1 cellular context compared by ENCODE assay signal in the genomic region with DNA sequence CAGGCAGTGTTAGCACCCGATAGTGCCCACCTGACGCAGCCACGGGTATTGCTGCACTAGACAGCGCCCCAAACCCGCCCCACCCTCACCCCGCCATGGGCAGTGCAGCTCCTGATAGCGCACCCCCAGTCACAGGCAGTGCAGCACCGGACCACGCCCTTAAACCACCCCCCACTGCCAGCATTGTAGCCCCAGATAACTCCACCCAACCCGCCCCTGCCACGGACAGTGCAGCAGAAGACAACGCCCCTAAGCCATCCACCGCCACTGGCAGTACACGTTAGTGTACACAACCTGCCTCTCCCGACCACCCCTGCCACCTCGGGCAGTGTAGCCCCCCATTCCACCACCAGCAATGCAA.
TF ChIP-seq lines count a peak whose summit lies in the region.

No MANE protein-coding gene starts in this region.

TF ChIP-seq in GM12878, 131 proteins besides CTCF, POLR2A, EP300 and RAD21:
- TF ChIP-seq, protein P1, sequence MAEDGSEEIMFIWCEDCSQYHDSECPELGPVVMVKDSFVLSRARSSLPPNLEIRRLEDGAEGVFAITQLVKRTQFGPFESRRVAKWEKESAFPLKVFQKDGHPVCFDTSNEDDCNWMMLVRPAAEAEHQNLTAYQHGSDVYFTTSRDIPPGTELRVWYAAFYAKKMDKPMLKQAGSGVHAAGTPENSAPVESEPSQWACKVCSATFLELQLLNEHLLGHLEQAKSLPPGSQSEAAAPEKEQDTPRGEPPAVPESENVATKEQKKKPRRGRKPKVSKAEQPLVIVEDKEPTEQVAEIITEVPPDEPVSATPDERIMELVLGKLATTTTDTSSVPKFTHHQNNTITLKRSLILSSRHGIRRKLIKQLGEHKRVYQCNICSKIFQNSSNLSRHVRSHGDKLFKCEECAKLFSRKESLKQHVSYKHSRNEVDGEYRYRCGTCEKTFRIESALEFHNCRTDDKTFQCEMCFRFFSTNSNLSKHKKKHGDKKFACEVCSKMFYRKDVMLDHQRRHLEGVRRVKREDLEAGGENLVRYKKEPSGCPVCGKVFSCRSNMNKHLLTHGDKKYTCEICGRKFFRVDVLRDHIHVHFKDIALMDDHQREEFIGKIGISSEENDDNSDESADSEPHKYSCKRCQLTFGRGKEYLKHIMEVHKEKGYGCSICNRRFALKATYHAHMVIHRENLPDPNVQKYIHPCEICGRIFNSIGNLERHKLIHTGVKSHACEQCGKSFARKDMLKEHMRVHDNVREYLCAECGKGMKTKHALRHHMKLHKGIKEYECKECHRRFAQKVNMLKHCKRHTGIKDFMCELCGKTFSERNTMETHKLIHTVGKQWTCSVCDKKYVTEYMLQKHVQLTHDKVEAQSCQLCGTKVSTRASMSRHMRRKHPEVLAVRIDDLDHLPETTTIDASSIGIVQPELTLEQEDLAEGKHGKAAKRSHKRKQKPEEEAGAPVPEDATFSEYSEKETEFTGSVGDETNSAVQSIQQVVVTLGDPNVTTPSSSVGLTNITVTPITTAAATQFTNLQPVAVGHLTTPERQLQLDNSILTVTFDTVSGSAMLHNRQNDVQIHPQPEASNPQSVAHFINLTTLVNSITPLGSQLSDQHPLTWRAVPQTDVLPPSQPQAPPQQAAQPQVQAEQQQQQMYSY (CRISPR knock-in tag; IDR thresholded peaks at IDR 0.05) = no peak
- no peak for TF ChIP-seq BCL3 (IDR thresholded peaks at IDR 0.05; ENCODE audit: borderline replicate concordance, insufficient read depth, low read depth, low read length, poor library complexity, severe bottlenecking)
- TF ChIP-seq DPF2 (IDR thresholded peaks at IDR 0.05) = no peak
- TF ChIP-seq SMAD5 (IDR thresholded peaks at IDR 0.05; ENCODE audit: low read depth) = no peak
- TF ChIP-seq SMARCA5 (IDR thresholded peaks at IDR 0.05) = no peak
- no peak for TF ChIP-seq NR2F1 (conservative IDR thresholded peaks at IDR 0.05)
